ENCODE assay signal across 11 cellular contexts in the genomic region with DNA sequence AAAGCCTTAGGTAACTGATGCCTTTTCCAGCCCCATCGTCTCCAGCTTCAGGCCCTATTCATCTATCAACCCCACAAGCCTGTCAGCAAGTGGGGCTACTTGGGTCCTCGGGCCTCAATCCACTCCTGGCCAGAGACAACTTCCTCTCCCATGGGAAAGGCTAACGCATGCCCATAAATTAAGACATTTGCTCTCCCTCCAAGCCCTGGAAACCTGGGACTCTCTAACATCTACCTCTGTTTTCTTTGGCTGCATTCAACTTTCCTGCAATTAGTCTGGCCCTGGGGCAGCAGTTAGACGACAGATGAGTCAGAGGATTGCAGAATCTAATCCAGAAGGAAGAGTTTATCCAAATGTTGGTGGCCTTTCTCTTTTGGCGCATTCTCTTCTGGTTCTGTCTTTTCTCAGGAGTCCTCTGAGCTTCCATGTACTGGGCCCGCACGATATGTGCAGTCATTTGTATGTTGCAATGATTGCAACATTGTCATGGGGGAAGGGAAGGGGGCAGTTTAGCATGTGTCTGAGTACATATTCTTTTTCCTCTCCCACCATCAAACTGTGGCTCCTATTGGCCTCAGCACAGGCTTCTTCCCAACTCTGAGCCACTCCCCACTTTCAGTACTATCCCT. TPM values are rescaled to one million over a fixed set of nuclear protein-coding genes. Genes with fewer than 3 reads are reported as not detected.
DNase-seq lines count a peak whose midpoint lies in the region; ATAC-seq, FAIRE-seq and TF ChIP-seq lines count a peak whose summit lies in the region.
"Had no signal": no experiment of that assay in that cellular context is flagged by ENCODE, and none has a peak within 500 bp of the region (broad histone marks: within the 10 kb centered on the region; RNA-seq: fewer than 3 reads in every experiment).

No MANE protein-coding gene starts in this region.

- ATAC-seq in GM21515 (IDR thresholded peaks at IDR 0.05; ENCODE audit: unreplicated experiment) (no peak), HG03108 (IDR thresholded peaks at IDR 0.05; ENCODE audit: unreplicated experiment) (no peak)
- ATAC-seq: left colon had no signal

- TF ChIP-seq CTCF in 22Rv1 (IDR thresholded peaks at IDR 0.05): no peak
- TF ChIP-seq CTCF in GM20000 (IDR thresholded peaks at IDR 0.05; ENCODE audit: extremely low read depth, missing control alignments): no peak

- DNase-seq in HTR-8/SVneo (ENCODE audit: insufficient read length, low spot score): peak; percentile 60
- peak; percentile 86 for DNase-seq in astrocyte of the hippocampus (ENCODE audit: low read depth, low spot score)
- DNase-seq in kidney glomerular epithelial cell (lab: John Stamatoyannopoulos, UW): peak; percentile 75
- no peak for DNase-seq in occipital lobe (lab: John Stamatoyannopoulos, UW)
- DNase-seq in GM20000 (ENCODE audit: low spot score): no peak
- DNase-seq: activated T-cell treated with anti-CD3 and anti-CD28 coated beads, Interleukin-2, amount 50 U/mL, for 24 hours; NCI-H187 had no signal

- no peak for FAIRE-seq in HTR-8/SVneo (lab: Jason Lieb, UNC)

- peak overlapping the region; percentile 89 for H3K27ac ChIP-seq in 22Rv1

RNA-seq across cellular contexts. Expression of a gene that starts 54.4 kb away (rescaled TPM):
- total RNA-seq in occipital lobe: 38.8 TPM

Comparison
In these comparisons a context has a peak if more than half of its experiments do, and no peak if none do; other contexts are left out.
1. DNase-seq: peak in HTR-8/SVneo (single experiment), astrocyte of the hippocampus (single experiment) and kidney glomerular epithelial cell (single experiment); none in occipital lobe (single experiment) and GM20000 (single experiment).